Comparison of ENCODE assay signal across 11 cellular contexts in the genomic region with DNA sequence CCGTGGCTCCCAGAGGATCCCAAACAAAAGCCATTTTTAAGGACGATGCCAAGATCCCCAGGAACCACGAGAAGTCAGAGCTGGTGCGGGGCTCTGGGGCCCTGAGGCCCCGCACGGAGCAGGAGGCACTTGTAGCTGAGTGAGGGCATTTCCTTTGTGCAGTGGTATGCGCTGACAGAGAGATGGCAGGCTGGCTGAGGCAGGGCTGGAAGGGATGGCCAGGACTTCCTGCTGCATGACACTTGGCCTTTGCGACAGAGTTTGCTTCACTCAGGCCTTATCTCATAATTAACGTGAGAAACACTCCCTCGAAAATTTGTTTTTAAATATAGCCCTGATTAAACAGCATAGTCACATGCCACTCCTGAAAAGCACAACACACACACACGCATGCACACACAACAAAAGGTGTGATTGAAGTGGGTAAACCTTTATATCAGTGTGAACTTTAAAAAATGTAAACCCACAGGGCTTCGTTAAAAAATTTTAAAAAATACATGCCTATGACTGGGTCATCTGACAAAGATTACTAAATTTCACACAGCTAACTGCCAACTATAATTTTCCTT.
DNase-seq lines count a peak whose midpoint lies in the region; TF ChIP-seq lines count a peak whose summit lies in the region.
"Had no signal": no experiment of that assay in that cellular context is flagged by ENCODE, and none has a peak within 500 bp of the region (broad histone marks: within the 10 kb centered on the region; RNA-seq: fewer than 3 reads in every experiment).

No MANE protein-coding gene starts in this region.

- no peak for TF ChIP-seq CTCF in progenitor cell of endocrine pancreas (IDR thresholded peaks at IDR 0.05; ENCODE audit: unreplicated experiment)

- H3K4me1 ChIP-seq in CD4-positive, alpha-beta memory T cell (ENCODE audit: insufficient read depth, low read length) = no peaks in the 10 kb centered on the region
- H3K4me1 ChIP-seq: BLaER1 treated with 17β-estradiol and CSF1 and Interleukin-3, amounts not matched to agents 10 nM and 100 nM had no signal

- POLR2A ChIA-PET in HEK293T (lab: Yijun Ruan, JAX) = no interaction called here
- POLR2A ChIA-PET in CD4-positive, alpha-beta memory T cell (lab: Charles Lee; ENCODE audit: partially characterized antibody) = no interaction called here

- H3K27me3 ChIP-seq in CD4-positive, alpha-beta memory T cell (ENCODE audit: insufficient read depth, low read length) = no peaks in the 10 kb centered on the region
- H3K27me3 ChIP-seq: BLaER1 treated with 17β-estradiol and CSF1 and Interleukin-3, amounts not matched to agents 10 nM and 100 nM had no signal

- peak overlapping the region; percentile 79 for H3K27ac Mint-ChIP-seq in progenitor cell of endocrine pancreas
- no peak overlapping the region for H3K27ac Mint-ChIP-seq in CD4-positive, alpha-beta memory T cell
- H3K27ac Mint-ChIP-seq: activated CD4-positive, alpha-beta T cell treated with anti-CD3 and anti-CD28 coated beads, Interleukin-2, amount 10 ng/mL, durations not matched to agents 7 days and 5 days had no signal

- peaks cover 42% of the 10 kb centered on the region for H3K4me1 Mint-ChIP-seq in progenitor cell of endocrine pancreas (ENCODE audit: low read depth)
- H3K4me1 Mint-ChIP-seq in CD4-positive, alpha-beta memory T cell = no peaks in the 10 kb centered on the region
- H3K4me1 Mint-ChIP-seq: activated CD4-positive, alpha-beta T cell treated with anti-CD3 and anti-CD28 coated beads, Interleukin-2, amount 10 ng/mL, durations not matched to agents 7 days and 5 days had no signal

- DNase-seq in HEK293T (ENCODE audit: extremely low spot score) (peak; percentile 29), amniotic epithelial cell (ENCODE audit: low read depth) (peak; percentile 19), iPS-NIHi7 (ENCODE audit: extremely low spot score) (peak; percentile 62), progenitor cell of endocrine pancreas (ENCODE audit: low spot score, unreplicated experiment) (no peak), NCI-H187 treated with DMSO at 0.1 percent for 48 hours (lab: John Stamatoyannopoulos, UW) (no peak)
- no peak for DNase-seq in effector CD4-positive, alpha-beta T cell
- DNase-seq in CD4-positive, alpha-beta memory T cell = no peak
- no peak for DNase-seq in activated CD4-positive, alpha-beta T cell treated with anti-CD3 and anti-CD28 coated beads for 1 hour
- DNase-seq: activated CD4-positive, alpha-beta T cell treated with anti-CD3 and anti-CD28 coated beads, Interleukin-2, amount 10 ng/mL, durations not matched to agents 7 days and 5 days had no signal

- no peaks in the 10 kb centered on the region for H3K9me3 Mint-ChIP-seq in progenitor cell of endocrine pancreas (ENCODE audit: low read depth)
- H3K9me3 Mint-ChIP-seq in CD4-positive, alpha-beta memory T cell = no peaks in the 10 kb centered on the region
- H3K9me3 Mint-ChIP-seq: activated CD4-positive, alpha-beta T cell treated with anti-CD3 and anti-CD28 coated beads, Interleukin-2, amount 10 ng/mL, durations not matched to agents 7 days and 5 days had no signal

- H3K36me3 Mint-ChIP-seq in progenitor cell of endocrine pancreas (ENCODE audit: insufficient read depth) = no peaks in the 10 kb centered on the region
- no peaks in the 10 kb centered on the region for H3K36me3 Mint-ChIP-seq in CD4-positive, alpha-beta memory T cell

- H3K27me3 Mint-ChIP-seq in progenitor cell of endocrine pancreas = no peaks in the 10 kb centered on the region
- H3K27me3 Mint-ChIP-seq in CD4-positive, alpha-beta memory T cell = peaks cover 6 to 28% of the 10 kb centered on the region in 2 donors

- CTCF ChIA-PET in HEK293T (lab: Yijun Ruan, JAX) = no interaction called here
- CTCF ChIA-PET in CD4-positive, alpha-beta memory T cell (lab: Charles Lee; ENCODE audit: partially characterized antibody) = interaction anchor here (1.0 kb wide), 1 partner anchor 9 kb away, joined by 3 read pairs; no protein-coding TSS in a partner anchor

- no peaks in the 10 kb centered on the region for H3K9me3 ChIP-seq in CD4-positive, alpha-beta memory T cell (ENCODE audit: control insufficient read depth in 1 of 2, low read length in 2 of 2)
- H3K9me3 ChIP-seq: BLaER1 treated with 17β-estradiol and CSF1 and Interleukin-3, amounts not matched to agents 10 nM and 100 nM had no signal

- H3K27ac ChIP-seq in CD4-positive, alpha-beta memory T cell (ENCODE audit: low read depth, low read length) = no peak overlapping the region
- H3K27ac ChIP-seq: BLaER1 treated with 17β-estradiol and CSF1 and Interleukin-3, amounts not matched to agents 10 nM and 100 nM; RWPE1 had no signal

- no peak overlapping the region for H3K4me3 ChIP-seq in CD4-positive, alpha-beta memory T cell (ENCODE audit: low read length in 2 of 2)
- H3K4me3 ChIP-seq: BLaER1 treated with 17β-estradiol and CSF1 and Interleukin-3, amounts not matched to agents 10 nM and 100 nM had no signal

- intact Hi-C loops in CD4-positive, alpha-beta memory T cell (cut with micrococcal nuclease) = no loop called here

- no peaks in the 10 kb centered on the region for H3K36me3 ChIP-seq in CD4-positive, alpha-beta memory T cell (ENCODE audit: insufficient read depth, low read length)
- H3K36me3 ChIP-seq: BLaER1 treated with 17β-estradiol and CSF1 and Interleukin-3, amounts not matched to agents 10 nM and 100 nM had no signal

- H3K4me3 Mint-ChIP-seq in progenitor cell of endocrine pancreas (ENCODE audit: low read depth) = peak overlapping the region; percentile 56
- H3K4me3 Mint-ChIP-seq in CD4-positive, alpha-beta memory T cell = no peak overlapping the region
- H3K4me3 Mint-ChIP-seq: activated CD4-positive, alpha-beta T cell treated with anti-CD3 and anti-CD28 coated beads, Interleukin-2, amount 10 ng/mL, durations not matched to agents 7 days and 5 days had no signal

TF ChIP-seq in HEK293T, 16 proteins besides CTCF, POLR2A, EP300 and RAD21:
- peak; percentile 59 for TF ChIP-seq L3MBTL2 (conservative IDR thresholded peaks at IDR 0.05)
- TF ChIP-seq PKNOX1 (IDR thresholded peaks at IDR 0.05) = no peak
TF ChIP-seq in HEK293T: peak in this region for 1.

Comparison
In these comparisons a context has a peak if more than half of its experiments do, and no peak if none do; other contexts are left out.
1. DNase-seq: peak in HEK293T (single experiment), amniotic epithelial cell (single experiment) and iPS-NIHi7 (single experiment); none in progenitor cell of endocrine pancreas (single experiment), effector CD4-positive, alpha-beta T cell (single experiment), CD4-positive, alpha-beta memory T cell (0 of 5), NCI-H187 treated with DMSO at 0.1 percent for 48 hours (single experiment) and activated CD4-positive, alpha-beta T cell treated with anti-CD3 and anti-CD28 coated beads for 1 hour (single experiment).